Comparison of ENCODE assay signal across 8 cellular contexts in genomic region chr3:133384331-133385027, GRCh38.
DNase-seq lines count a peak whose midpoint lies in the region; ATAC-seq and TF ChIP-seq lines count a peak whose summit lies in the region.

No MANE protein-coding gene starts in this region.

- no peaks in the 10 kb centered on the region for H3K36me3 ChIP-seq in KMS-11 (ENCODE audit: insufficient read depth)
- H3K36me3 ChIP-seq in OCI-LY3 (replicated peaks; ENCODE audit: low read depth, low read length) = no peaks in the 10 kb centered on the region

- H3K9me3 ChIP-seq in OCI-LY3 (ENCODE audit: insufficient read depth, low read length) = no peaks in the 10 kb centered on the region

- no peaks in the 10 kb centered on the region for H4K20me1 ChIP-seq in KMS-11 (ENCODE audit: insufficient read depth)
- no peaks in the 10 kb centered on the region for H4K20me1 ChIP-seq in OCI-LY3 (ENCODE audit: insufficient read depth, low read length)

- peaks cover 13 to 34% of the 10 kb centered on the region in 2 donors for H3K27me3 Mint-ChIP-seq in stimulated activated naive B cell treated with anti-CD40 and anti-IgM and Interleukin-4, amounts not matched to agents 10 μg/mL and 1 μg/mL and 100 μg/mL, for 72 hours

- ATAC-seq in GM21367 (IDR thresholded peaks at IDR 0.05; ENCODE audit: unreplicated experiment) = peak; percentile 67
- ATAC-seq in stimulated activated naive B cell treated with anti-CD40 and anti-IgM and Interleukin-4, amounts not matched to agents 10 μg/mL and 1 μg/mL and 100 μg/mL, for 72 hours (replicated peaks) = peak; percentile 89 to 92
- no peak for ATAC-seq in GM18907 (IDR thresholded peaks at IDR 0.05; ENCODE audit: unreplicated experiment)

- H3K9ac ChIP-seq in KMS-11 = peak overlapping the region; percentile 6; the same call in 1 of the 2 replicates
- no peak overlapping the region for H3K9ac ChIP-seq in OCI-LY3 (ENCODE audit: low read length)

- peak; percentile 63 for DNase-seq in DMS79 (lab: John Stamatoyannopoulos, UW)
- DNase-seq in cerebellar cortex (ENCODE audit: low spot score) = peak; percentile 77
- DNase-seq in kidney tubule cell (ENCODE audit: low spot score) = peak; percentile 58
- DNase-seq in stimulated activated naive B cell treated with anti-CD40 and anti-IgM and Interleukin-4, amounts not matched to agents 10 μg/mL and 1 μg/mL and 100 μg/mL, for 72 hours = peak; percentile 12

- H3K27ac Mint-ChIP-seq in stimulated activated naive B cell treated with anti-CD40 and anti-IgM and Interleukin-4, amounts not matched to agents 10 μg/mL and 1 μg/mL and 100 μg/mL, for 72 hours = no peak overlapping the region

- H3K79me2 ChIP-seq in KMS-11 (ENCODE audit: insufficient read depth, low read depth) (no peaks in the 10 kb centered on the region), OCI-LY3 (ENCODE audit: low read length) (no peaks in the 10 kb centered on the region)

- H3K4me1 Mint-ChIP-seq in stimulated activated naive B cell treated with anti-CD40 and anti-IgM and Interleukin-4, amounts not matched to agents 10 μg/mL and 1 μg/mL and 100 μg/mL, for 72 hours = peaks cover 6 to 7% of the 10 kb centered on the region in 2 donors

- TF ChIP-seq CTCF in KMS-11 (conservative IDR thresholded peaks at IDR 0.05; ENCODE audit: low read depth, low read length) (peak; percentile 82), OCI-LY3 (IDR thresholded peaks at IDR 0.05; ENCODE audit: low read depth, low read length) (peak; percentile 92)

- no peaks in the 10 kb centered on the region for H3K27me3 ChIP-seq in KMS-11 (ENCODE audit: insufficient read depth, low read depth)
- peaks cover 13% of the 10 kb centered on the region; the same call in 1 of the 2 replicates for H3K27me3 ChIP-seq in OCI-LY3 (ENCODE audit: low read depth, low read length)

- peak overlapping the region; percentile 48; the same call in 1 of the 2 replicates for H2AFZ ChIP-seq in KMS-11 (ENCODE audit: low read depth)
- no peak overlapping the region for H2AFZ ChIP-seq in OCI-LY3 (ENCODE audit: low read depth, low read length)

- H3K9me3 Mint-ChIP-seq in stimulated activated naive B cell treated with anti-CD40 and anti-IgM and Interleukin-4, amounts not matched to agents 10 μg/mL and 1 μg/mL and 100 μg/mL, for 72 hours = peaks cover 0 to 1% of the 10 kb centered on the region in 2 donors

- H3K4me2 ChIP-seq in KMS-11 (0 out of 2 replicates have a peak overlapping the region, but pooled peaks have one; percentile 5), OCI-LY3 (ENCODE audit: low read length) (peak overlapping the region; percentile 44)

- H3K4me1 ChIP-seq in KMS-11 (ENCODE audit: low read depth, poor library complexity, severe bottlenecking) = peaks cover 13% of the 10 kb centered on the region
- H3K4me1 ChIP-seq in OCI-LY3 (ENCODE audit: low read length) = peaks cover 6% of the 10 kb centered on the region

- H3K27ac ChIP-seq in KMS-11 (no peak overlapping the region), OCI-LY3 (ENCODE audit: low read length) (no peak overlapping the region)

- no peaks in the 10 kb centered on the region for H3K36me3 Mint-ChIP-seq in stimulated activated naive B cell treated with anti-CD40 and anti-IgM and Interleukin-4, amounts not matched to agents 10 μg/mL and 1 μg/mL and 100 μg/mL, for 72 hours

- no peak overlapping the region for H3K4me3 ChIP-seq in KMS-11 (IDR thresholded peaks at IDR 0.05; ENCODE audit: insufficient read depth, low read depth, low read length)
- H3K4me3 ChIP-seq in OCI-LY3 (ENCODE audit: low read length) = no peak overlapping the region

- no peak overlapping the region for H3K4me3 Mint-ChIP-seq in stimulated activated naive B cell treated with anti-CD40 and anti-IgM and Interleukin-4, amounts not matched to agents 10 μg/mL and 1 μg/mL and 100 μg/mL, for 72 hours

Comparison
In these comparisons a context has a peak if more than half of its experiments do, and no peak if none do; other contexts are left out.
1. DNase-seq: peak in every context shown above with its lines; median percentile 77 in cerebellar cortex; 63 in DMS79; 58 in kidney tubule cell; 12 in stimulated activated naive B cell treated with anti-CD40 and anti-IgM and Interleukin-4, amounts not matched to agents 10 μg/mL and 1 μg/mL and 100 μg/mL, for 72 hours.